Comparison of ENCODE assay signal across 8 cellular contexts in the genomic region with DNA sequence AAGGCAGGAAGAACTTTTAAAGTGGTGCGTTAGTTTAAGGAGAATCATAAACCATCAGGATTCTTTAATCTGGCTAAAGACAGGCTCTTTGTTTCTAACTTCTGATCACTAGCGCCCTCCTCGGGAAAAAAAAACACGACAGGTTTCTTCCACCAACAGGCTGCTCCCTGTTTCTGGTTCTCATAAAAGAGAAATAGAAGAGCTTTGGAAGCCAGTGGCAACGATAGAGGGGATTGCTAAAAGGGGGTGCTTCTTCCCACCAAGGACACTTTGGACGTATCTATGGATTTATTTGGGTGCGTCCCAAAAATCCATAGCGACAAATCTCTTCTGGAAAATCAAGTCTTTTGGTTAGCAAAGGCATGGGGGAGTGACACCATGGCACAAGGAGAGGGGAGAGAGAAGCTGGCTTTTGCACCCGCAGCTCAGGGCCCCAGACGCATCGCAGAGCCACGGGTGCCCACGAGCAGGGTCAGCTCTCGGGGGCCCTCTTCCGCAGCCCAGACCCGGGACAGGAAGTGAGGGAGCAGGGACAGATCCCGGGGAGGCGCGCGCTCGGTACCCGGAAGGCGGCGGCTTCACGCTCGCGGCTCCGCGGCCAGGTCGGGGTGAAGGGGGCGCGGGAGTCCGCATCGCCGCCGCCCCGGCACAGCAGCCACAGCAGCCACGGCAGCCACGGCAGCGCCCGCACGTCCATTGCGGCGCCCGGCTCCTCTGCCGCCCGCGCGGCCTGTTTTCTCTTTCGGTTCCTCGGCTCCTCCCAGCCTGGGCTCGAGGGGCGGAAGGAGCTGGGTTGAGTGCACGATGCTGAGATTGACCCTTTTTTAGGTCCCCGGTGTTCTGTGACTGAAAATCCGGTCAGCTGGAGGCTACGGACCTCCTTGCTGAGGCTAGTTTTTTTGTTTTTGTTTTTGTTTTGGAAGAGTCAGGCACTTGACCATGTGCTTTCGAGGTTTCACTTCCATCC. TPM values are rescaled to one million over a fixed set of nuclear protein-coding genes. Genes with fewer than 3 reads are reported as not detected.
A peak's percentile ranks its signal among the peaks of the same experiment; 100 is the strongest.
DNase-seq lines count a peak whose midpoint lies in the region; ATAC-seq and TF ChIP-seq lines count a peak whose summit lies in the region.

A gene with protein sequence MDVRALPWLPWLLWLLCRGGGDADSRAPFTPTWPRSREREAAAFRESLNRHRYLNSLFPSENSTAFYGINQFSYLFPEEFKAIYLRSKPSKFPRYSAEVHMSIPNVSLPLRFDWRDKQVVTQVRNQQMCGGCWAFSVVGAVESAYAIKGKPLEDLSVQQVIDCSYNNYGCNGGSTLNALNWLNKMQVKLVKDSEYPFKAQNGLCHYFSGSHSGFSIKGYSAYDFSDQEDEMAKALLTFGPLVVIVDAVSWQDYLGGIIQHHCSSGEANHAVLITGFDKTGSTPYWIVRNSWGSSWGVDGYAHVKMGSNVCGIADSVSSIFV (minus strand): TSS at position 716 of the 967 bp plus-strand sequence. CDS start 19 bp downstream, at position 697.

- no peaks in the 10 kb centered on the region for H3K27me3 ChIP-seq in testis

- no peaks in the 10 kb centered on the region for H3K9me3 ChIP-seq in testis

- TF ChIP-seq POLR2A in testis (IDR thresholded peaks at IDR 0.05) = no peak

- ATAC-seq in GM21825 (IDR thresholded peaks at IDR 0.05; ENCODE audit: unreplicated experiment) = peak; percentile 93
- peak; percentile 93 for ATAC-seq in omental fat pad (ENCODE audit: low FRiP score)

- H3K27ac ChIP-seq in testis = peak within 1 kb of the TSS; percentile 98 to 99

- DNase-seq in ELR (ENCODE audit: low read depth) (peak; percentile 79), Kasumi-1 (lab: John Stamatoyannopoulos, UW) (peak; percentile 81 to 83), SK-MEL-5 (ENCODE audit: low read depth, low spot score) (peak; percentile 73), globus pallidus (ENCODE audit: low spot score) (peak; percentile 87), omental fat pad (ENCODE audit: low spot score) (peak; percentile 55), testis (peak; percentile 84)
- peak; percentile 76 for DNase-seq in activated naive CD4-positive, alpha-beta T cell treated with anti-CD3 and anti-CD28 coated beads, Interleukin-2, amount 50 U/mL, for 16 hours

- peak within 1 kb of the TSS; percentile 86 to 92 for H3K4me3 ChIP-seq in testis

- 0 to 1% methylated on average over 15 to 40 of the region's 58 CpGs for WGBS in testis, 2 donors

- peaks cover 2% of the 10 kb centered on the region for H3K4me1 ChIP-seq in testis

- intact Hi-C loops in testis (cut with DNase I; ENCODE audit: low total_unique reads) = no loop called here

- no peaks in the 10 kb centered on the region for H3K36me3 ChIP-seq in testis (ENCODE audit: low read depth, missing control alignments)

- in situ Hi-C loops in SK-MEL-5 (cut with HindIII; ENCODE audit: low pct_unique_long_range_greater_than_20kb, low sequenced_read_pairs) = no loop called here

- TF ChIP-seq CTCF in omental fat pad (IDR thresholded peaks at IDR 0.05) (no peak), testis (IDR thresholded peaks at IDR 0.05) (peak; percentile 21 to 61 (median 58))

RNA-seq across cellular contexts. Expression of the gene that starts here (rescaled TPM):
- 2.0 and 2.4 TPM in 2 replicates for total RNA-seq in SK-MEL-5 (2014; rRNA removed; shearing (Covaris generic))
- 2.3 and 2.4 TPM in 2 replicates for polyA plus RNA-seq in SK-MEL-5 (2015; cell fraction: cytosol; rRNA removed)
- 0.42 and 1.3 TPM in 2 replicates for polyA plus RNA-seq in SK-MEL-5 (2015; cell fraction: nucleus; rRNA removed)
- total RNA-seq in omental fat pad (10 to 100 TPM; 15.3 to 47.1 (median 20.9) TPM), testis (10 to 100 TPM; 10.9 to 16.7 TPM)
- 18.6 TPM for polyA plus RNA-seq in testis (ENCODE audit: insufficient read depth, low read depth, low replicate concordance)

Comparison
In these comparisons a context has a peak if more than half of its experiments do, and no peak if none do; other contexts are left out.
1. Peak in every context shown above with its lines: DNase-seq, ATAC-seq, H3K4me3 ChIP-seq and H3K27ac ChIP-seq.
2. CTCF ChIP-seq: peak in testis (3 of 3); none in omental fat pad (0 of 3).